15 cellular contexts compared by ENCODE assay signal in genomic region chr18:11108956-11109355, GRCh38. TPM values are rescaled to one million over a fixed set of nuclear protein-coding genes. Genes with fewer than 3 reads are reported as not detected.
DNase-seq lines count a peak whose midpoint lies in the region; ATAC-seq and TF ChIP-seq lines count a peak whose summit lies in the region.
"Had no signal": no experiment of that assay in that cellular context is flagged by ENCODE, and none has a peak within 500 bp of the region (broad histone marks: within the 10 kb centered on the region; RNA-seq: fewer than 3 reads in every experiment).

No MANE protein-coding gene starts in this region.

- H3K4me3 ChIP-seq in fibroblast of villous mesenchyme (ENCODE audit: low read depth, low read length): no peak overlapping the region
- H3K4me3 ChIP-seq: BLaER1 had no signal

- peak; percentile 19 for DNase-seq in DMS53 (lab: John Stamatoyannopoulos, UW)
- no peak for DNase-seq in DMS53 treated with DMSO at 0.1 percent for 48 hours (lab: John Stamatoyannopoulos, UW; ENCODE audit: unreplicated experiment)
- DNase-seq in DMS79 (lab: John Stamatoyannopoulos, UW): peak; percentile 74
- peak; percentile 19 for DNase-seq in M059J (ENCODE audit: low read depth)
- peak; percentile 74 for DNase-seq in fibroblast of villous mesenchyme (ENCODE audit: low read depth)
- DNase-seq: AML-193; Caco-2; CD8-positive, alpha-beta memory T cell; DND-41; GF-D8 had no signal

- TF ChIP-seq CTCF in fibroblast of villous mesenchyme (IDR thresholded peaks at IDR 0.05; ENCODE audit: insufficient read depth, low read depth, low read length): no peak

- ATAC-seq in HG03571 (IDR thresholded peaks at IDR 0.05; ENCODE audit: unreplicated experiment) (no peak), GM21717 (IDR thresholded peaks at IDR 0.05; ENCODE audit: unreplicated experiment) (no peak), GM18909 (IDR thresholded peaks at IDR 0.05; ENCODE audit: poor library complexity, unreplicated experiment) (no peak)
- ATAC-seq: HCT116 had no signal

RNA-seq across cellular contexts. Expression of gene PIEZO2, which starts 40.4 kb away (rescaled TPM):
- 11.7 and 22.9 TPM in 2 replicates for total RNA-seq in M059J (2014; rRNA removed; shearing (Covaris generic))
- 1.7 and 4.5 TPM in 2 replicates for total RNA-seq in fibroblast of villous mesenchyme
- total RNA-seq: CD8-positive, alpha-beta memory T cell had no signal
